In the genomic region with DNA sequence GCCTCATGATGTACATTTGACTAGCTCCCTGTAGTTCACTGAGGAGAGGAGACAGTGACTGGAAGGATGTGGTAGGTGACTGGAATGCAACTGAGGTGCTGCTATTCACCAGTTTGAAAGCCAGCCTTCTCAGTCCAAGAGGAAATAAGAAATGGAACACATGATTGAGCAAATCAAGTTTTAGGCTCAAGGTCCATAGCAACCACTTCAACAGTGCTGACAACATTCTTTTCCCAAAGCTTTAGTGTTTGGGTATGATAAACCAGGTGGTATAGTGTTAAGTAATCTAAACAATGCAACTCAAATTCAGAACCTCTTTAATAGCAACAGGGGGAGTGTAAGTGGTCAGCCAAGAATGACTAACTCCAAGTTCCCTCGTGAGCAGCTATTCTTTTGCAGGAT, we compare ENCODE assay signal across 9 cellular contexts. TPM values are rescaled to one million over a fixed set of nuclear protein-coding genes. Genes with fewer than 3 reads are reported as not detected.
A peak's percentile ranks its signal among the peaks of the same experiment; 100 is the strongest.
DNase-seq lines count a peak whose midpoint lies in the region; ATAC-seq and TF ChIP-seq lines count a peak whose summit lies in the region.
"Had no signal": no experiment of that assay in that cellular context is flagged by ENCODE, and none has a peak within 500 bp of the region (broad histone marks: within the 10 kb centered on the region; RNA-seq: fewer than 3 reads in every experiment).

No MANE protein-coding gene starts in this region.

- H3K27ac Mint-ChIP-seq in HFFc6 = peak overlapping the region; percentile 91
- H3K27ac Mint-ChIP-seq in stimulated activated effector memory CD8-positive, alpha-beta T cell treated with anti-CD3 and anti-CD28 coated beads, Interleukin-12 subunit alpha, Interleukin-12 subunit beta, amount 100 ng/mL, for 72 hours = no peak overlapping the region

- no peaks in the 10 kb centered on the region for H3K4me1 ChIP-seq in A673 (ENCODE audit: insufficient read depth, low read length, poor library complexity, severe bottlenecking)

- no peaks in the 10 kb centered on the region for H3K27me3 ChIP-seq in A673 (replicated peaks; ENCODE audit: insufficient read depth, low read depth, low read length, poor library complexity)

- no peaks in the 10 kb centered on the region for H3K9me3 Mint-ChIP-seq in HFFc6
- H3K9me3 Mint-ChIP-seq in stimulated activated effector memory CD8-positive, alpha-beta T cell treated with anti-CD3 and anti-CD28 coated beads, Interleukin-12 subunit alpha, Interleukin-12 subunit beta, amount 100 ng/mL, for 72 hours = no peaks in the 10 kb centered on the region

- no peak overlapping the region for H3K27ac ChIP-seq in A673 (ENCODE audit: low read depth, low read length, poor library complexity, severe bottlenecking)

- CTCF ChIA-PET in A673 (lab: Charles Lee) = no interaction called here

- no peak overlapping the region for H3K4me3 ChIP-seq in A673 (ENCODE audit: low read depth, low read length, poor library complexity, severe bottlenecking)

- 0 out of 2 replicates have a peak, but pooled peaks cover 3% of the 10 kb centered on the region for H3K36me3 Mint-ChIP-seq in HFFc6 (ENCODE audit: low read depth)
- H3K36me3 Mint-ChIP-seq in stimulated activated effector memory CD8-positive, alpha-beta T cell treated with anti-CD3 and anti-CD28 coated beads, Interleukin-12 subunit alpha, Interleukin-12 subunit beta, amount 100 ng/mL, for 72 hours = no peaks in the 10 kb centered on the region

- DNase-seq in HFFc6 (peak; percentile 84), astrocyte of the hippocampus (ENCODE audit: low read depth, low spot score) (peak; percentile 81), hepatic stellate cell (ENCODE audit: low spot score) (peak; percentile 65), A673 (ENCODE audit: low spot score) (no peak), NCI-H774 (lab: John Stamatoyannopoulos, UW) (no peak)
- DNase-seq in stimulated activated effector memory CD8-positive, alpha-beta T cell treated with anti-CD3 and anti-CD28 coated beads, Interleukin-12 subunit alpha, Interleukin-12 subunit beta, amount 100 ng/mL, for 72 hours (ENCODE audit: low spot score in 2 of 2) = no peak
- DNase-seq in stimulated activated naive CD4-positive, alpha-beta T cell treated with Interleukin-2 at 50 U/mL for 16 hours (lab: John Stamatoyannopoulos, UW) = no peak
- DNase-seq: SHP77 treated with DMSO at 0.1 percent for 48 hours had no signal

- no peaks in the 10 kb centered on the region for H3K36me3 ChIP-seq in A673 (ENCODE audit: insufficient read depth, low read length, poor library complexity, severe bottlenecking)

- no peaks in the 10 kb centered on the region for H3K9me3 ChIP-seq in A673 (ENCODE audit: low read depth, low read length, poor library complexity, severe bottlenecking)

- no TSS peak for BruUV-seq in A673 (replicated peaks; lab: Mats Ljungman, UMichigan)

- TF ChIP-seq CTCF in HFFc6 (IDR thresholded peaks at IDR 0.05) (no peak), A673 (conservative IDR thresholded peaks at IDR 0.05; ENCODE audit: low read depth, low read length) (no peak)

- H3K4me1 Mint-ChIP-seq in HFFc6 (ENCODE audit: low read depth) = peaks cover 50% of the 10 kb centered on the region
- H3K4me1 Mint-ChIP-seq in stimulated activated effector memory CD8-positive, alpha-beta T cell treated with anti-CD3 and anti-CD28 coated beads, Interleukin-12 subunit alpha, Interleukin-12 subunit beta, amount 100 ng/mL, for 72 hours = peaks cover 12% of the 10 kb centered on the region

- H3K4me3 Mint-ChIP-seq in HFFc6 = peak overlapping the region; percentile 38
- no peak overlapping the region for H3K4me3 Mint-ChIP-seq in stimulated activated effector memory CD8-positive, alpha-beta T cell treated with anti-CD3 and anti-CD28 coated beads, Interleukin-12 subunit alpha, Interleukin-12 subunit beta, amount 100 ng/mL, for 72 hours

- POLR2A ChIA-PET in A673 (lab: Charles Lee; ENCODE audit: low non-redundant PET) = no interaction called here

- no peaks in the 10 kb centered on the region for H3K27me3 Mint-ChIP-seq in HFFc6 (ENCODE audit: insufficient read depth)

- ATAC-seq in stimulated activated effector memory CD8-positive, alpha-beta T cell treated with anti-CD3 and anti-CD28 coated beads, Interleukin-12 subunit alpha, Interleukin-12 subunit beta, amount 100 ng/mL, for 72 hours = peak; percentile 26
- ATAC-seq in GM18868 (IDR thresholded peaks at IDR 0.05; ENCODE audit: unreplicated experiment) = no peak

- intact Hi-C loops in A673 (cut with micrococcal nuclease; ENCODE audit: unreplicated experiment) = no loop called here

RNA-seq across cellular contexts. Expression of gene ZHX3, which starts 9.2 kb away (rescaled TPM):
- total RNA-seq in HFFc6 (2021; fragmentation: NEBNext Ultra II Directional; extraction: Animal tissue kit (Norgen Biotek cat#: 25700)) = 10 to 100 TPM; 64.1 to 80.1 (median 72.0) TPM
- total RNA-seq in A673 (2021) = 13.2 and 14.0 TPM in 2 replicates

RNA-seq across cellular contexts. Expression of gene LPIN3, which starts 32.3 kb away (rescaled TPM):
- total RNA-seq in HFFc6 (2021; fragmentation: NEBNext Ultra II Directional; extraction: Animal tissue kit (Norgen Biotek cat#: 25700)) = 10 to 100 TPM; 11.9 to 14.2 (median 13.2) TPM
- 1.3 and 1.8 TPM in 2 replicates for total RNA-seq in A673 (2021)

RNA-seq across cellular contexts. Expression of gene EMILIN3, which starts 58.3 kb away (rescaled TPM):
- total RNA-seq in HFFc6 (2021; fragmentation: NEBNext Ultra II Directional; extraction: Animal tissue kit (Norgen Biotek cat#: 25700)) = not detected
- total RNA-seq in A673 (2021) = 1.7 and 3.1 TPM in 2 replicates

Comparison
In these comparisons a context has a peak if more than half of its experiments do, and no peak if none do; other contexts are left out.
1. DNase-seq: peak in HFFc6 (single experiment), astrocyte of the hippocampus (single experiment) and hepatic stellate cell (single experiment); none in stimulated activated effector memory CD8-positive, alpha-beta T cell treated with anti-CD3 and anti-CD28 coated beads, Interleukin-12 subunit alpha, Interleukin-12 subunit beta, amount 100 ng/mL, for 72 hours (0 of 2), A673 (single experiment), stimulated activated naive CD4-positive, alpha-beta T cell treated with Interleukin-2 at 50 U/mL for 16 hours (single experiment) and NCI-H774 (single experiment).